In the genomic region with DNA sequence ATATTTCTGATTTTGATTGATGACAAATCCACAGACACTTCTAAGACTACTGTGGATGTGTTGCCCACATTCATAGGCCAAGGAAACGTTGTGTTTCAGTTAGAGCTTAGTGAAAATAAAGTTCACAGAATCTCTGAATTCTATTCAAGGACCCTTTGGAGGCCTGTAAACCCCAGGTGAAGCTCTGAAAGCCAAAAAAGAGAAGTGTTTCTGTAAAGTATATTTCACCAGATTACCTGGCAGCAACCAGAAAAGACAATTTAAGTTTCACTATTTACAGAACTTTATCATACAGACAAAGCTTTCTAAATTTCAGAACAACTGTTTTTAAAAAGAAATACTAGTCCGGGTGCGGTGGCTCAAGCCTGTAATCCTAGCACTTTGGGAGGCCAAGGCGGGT, we compare ENCODE assay signal across 11 cellular contexts. TPM values are rescaled to one million over a fixed set of nuclear protein-coding genes. Genes with fewer than 3 reads are reported as not detected.
A peak's percentile ranks its signal among the peaks of the same experiment; 100 is the strongest.
DNase-seq lines count a peak whose midpoint lies in the region; ATAC-seq, FAIRE-seq and TF ChIP-seq lines count a peak whose summit lies in the region.
"Had no signal": no experiment of that assay in that cellular context is flagged by ENCODE, and none has a peak within 500 bp of the region (broad histone marks: within the 10 kb centered on the region; RNA-seq: fewer than 3 reads in every experiment).

No MANE protein-coding gene starts in this region.

- H3K4me1 Mint-ChIP-seq in activated CD4-positive, alpha-beta memory T cell treated with anti-CD3 and anti-CD28 coated beads, Interleukin-2, amount 10 ng/mL, durations not matched to agents 7 days and 5 days: peaks cover 25% of the 10 kb centered on the region
- peaks cover 15% of the 10 kb centered on the region for H3K4me1 Mint-ChIP-seq in memory B cell

- ATAC-seq in A549 (no peak), memory B cell (ENCODE audit: low read depth) (no peak), GM18909 (IDR thresholded peaks at IDR 0.05; ENCODE audit: poor library complexity, unreplicated experiment) (no peak)

- intact Hi-C loops in lower leg skin (cut with DNase I; ENCODE audit: low total_unique reads) (no loop called here), cardiac septum (cut with DNase I) (no loop called here)

- POLR2A ChIA-PET in A549 (lab: Yijun Ruan, JAX): no interaction called here
- POLR2A ChIA-PET in activated CD4-positive, alpha-beta memory T cell treated with anti-CD3 and anti-CD28 coated beads, Interleukin-2, amount 10 ng/mL, durations not matched to agents 7 days and 5 days (lab: Charles Lee): interaction anchor here (1.4 to 1.8 kb wide), 5 partner anchors 48 to 122 kb away, joined by 4 to 7 read pairs (median 7); a partner anchor contains a TSS

- H3K4me3 ChIP-seq in A549: no peak overlapping the region
- H3K4me3 ChIP-seq in lower leg skin (ENCODE audit: low read depth, poor library complexity, severe bottlenecking): no peak overlapping the region

- no peaks in the 10 kb centered on the region for H3K27me3 Mint-ChIP-seq in activated CD4-positive, alpha-beta memory T cell treated with anti-CD3 and anti-CD28 coated beads, Interleukin-2, amount 10 ng/mL, durations not matched to agents 7 days and 5 days
- H3K27me3 Mint-ChIP-seq in memory B cell: no peaks in the 10 kb centered on the region

- no peak overlapping the region for H3K27ac Mint-ChIP-seq in activated CD4-positive, alpha-beta memory T cell treated with anti-CD3 and anti-CD28 coated beads, Interleukin-2, amount 10 ng/mL, durations not matched to agents 7 days and 5 days
- H3K27ac Mint-ChIP-seq in memory B cell: peak overlapping the region; percentile 94

- no peaks in the 10 kb centered on the region for H3K9me3 Mint-ChIP-seq in activated CD4-positive, alpha-beta memory T cell treated with anti-CD3 and anti-CD28 coated beads, Interleukin-2, amount 10 ng/mL, durations not matched to agents 7 days and 5 days
- no peaks in the 10 kb centered on the region for H3K9me3 Mint-ChIP-seq in memory B cell

- H3K4me3 Mint-ChIP-seq in activated CD4-positive, alpha-beta memory T cell treated with anti-CD3 and anti-CD28 coated beads, Interleukin-2, amount 10 ng/mL, durations not matched to agents 7 days and 5 days: peak overlapping the region; percentile 90
- H3K4me3 Mint-ChIP-seq in memory B cell: peak overlapping the region; percentile 93

- FAIRE-seq in A549 (lab: Jason Lieb, UNC) (peak; percentile 65), GM12892 (lab: Jason Lieb, UNC) (peak; percentile 9)

- no peak for TF ChIP-seq EP300 in A549 (IDR thresholded peaks at IDR 0.05)

- H3K27ac ChIP-seq in A549: no peak overlapping the region

- no peaks in the 10 kb centered on the region for H3K9me3 ChIP-seq in A549

- WGBS in A549 (ENCODE audit: missing lambda C conversion rate): 77% methylated on average over 4 of the region's 4 CpGs
- WGBS in lower leg skin, 2 donors: 71 to 74% methylated on average over 4 of the region's 4 CpGs

- no peak for TF ChIP-seq CTCF in A549 (IDR thresholded peaks at IDR 0.05)
- TF ChIP-seq CTCF in lower leg skin (IDR thresholded peaks at IDR 0.05): no peak

- DNase-seq in A549 (ENCODE audit: low read depth in 1 of 2, low spot score in 1 of 2) (no peak), GM12892 (ENCODE audit: insufficient read length) (no peak), memory B cell (ENCODE audit: low spot score in 2 of 2) (no peak), lower leg skin (ENCODE audit: low spot score in 2 of 2) (no peak), ecto neural progenitor cell (ENCODE audit: low spot score) (no peak), cardiac septum (ENCODE audit: low spot score) (no peak)
- DNase-seq in activated CD4-positive, alpha-beta memory T cell treated with anti-CD3 and anti-CD28 coated beads, Interleukin-2, amount 10 ng/mL, durations not matched to agents 7 days and 5 days: no peak
- DNase-seq: NCI-H774; stimulated activated CD4-positive, alpha-beta T cell treated with anti-CD3 and anti-CD28 coated beads, Interleukin-2, amount 100 ng/mL, for 24 hours; T1000 had no signal

- CTCF ChIA-PET in A549 (lab: Yijun Ruan, JAX): interaction anchor here (0.6 to 1.8 kb wide), 5 partner anchors 22 to 687 kb away, joined by 3 to 8 read pairs (median 4); a partner anchor contains a TSS
- CTCF ChIA-PET in activated CD4-positive, alpha-beta memory T cell treated with anti-CD3 and anti-CD28 coated beads, Interleukin-2, amount 10 ng/mL, durations not matched to agents 7 days and 5 days (lab: Charles Lee): interaction anchor here (0.7 to 1.1 kb wide), 3 partner anchors 12 to 212 kb away, joined by 3 read pairs; no protein-coding TSS in a partner anchor

- TF ChIP-seq RAD21 in A549 (conservative IDR thresholded peaks at IDR 0.05 in 1 of 2, IDR thresholded peaks at IDR 0.05 in 1 of 2): no peak

- TF ChIP-seq POLR2A in A549 (IDR thresholded peaks at IDR 0.05; ENCODE audit: low read length) (no peak), GM12892 (IDR thresholded peaks at IDR 0.05; ENCODE audit: low read depth, low read length) (no peak), lower leg skin (IDR thresholded peaks at IDR 0.05) (no peak)

- H3K4me2 ChIP-seq in A549: peak overlapping the region; percentile 88

- H3K36me3 Mint-ChIP-seq in activated CD4-positive, alpha-beta memory T cell treated with anti-CD3 and anti-CD28 coated beads, Interleukin-2, amount 10 ng/mL, durations not matched to agents 7 days and 5 days (ENCODE audit: low read depth): peaks cover 25% of the 10 kb centered on the region
- H3K36me3 Mint-ChIP-seq in memory B cell: no peaks in the 10 kb centered on the region

- H3K4me1 ChIP-seq in A549: peaks cover 42% of the 10 kb centered on the region

TF ChIP-seq in A549, 52 proteins besides CTCF, POLR2A, EP300 and RAD21 (continues in another document):
- TF ChIP-seq FOSL2 (IDR thresholded peaks at IDR 0.05) (no peak), FOSL2 (CRISPR knock-in tag; IDR thresholded peaks at IDR 0.05) (no peak), KDM1A (IDR thresholded peaks at IDR 0.05; ENCODE audit: low read depth) (no peak), HOXA7 (CRISPR knock-in tag; IDR thresholded peaks at IDR 0.05) (no peak), HDAC2 (IDR thresholded peaks at IDR 0.05) (no peak), HOXB5 (CRISPR knock-in tag; IDR thresholded peaks at IDR 0.05) (no peak), FOSB (CRISPR knock-in tag; IDR thresholded peaks at IDR 0.05) (no peak), RFX5 (IDR thresholded peaks at IDR 0.05) (no peak), TP53 (CRISPR knock-in tag; IDR thresholded peaks at IDR 0.05) (no peak), TFCP2L1 (CRISPR knock-in tag; IDR thresholded peaks at IDR 0.05) (no peak), KDM5A (IDR thresholded peaks at IDR 0.05) (no peak), HEYL (CRISPR knock-in tag; IDR thresholded peaks at IDR 0.05) (no peak)
- TF ChIP-seq, protein P1, sequence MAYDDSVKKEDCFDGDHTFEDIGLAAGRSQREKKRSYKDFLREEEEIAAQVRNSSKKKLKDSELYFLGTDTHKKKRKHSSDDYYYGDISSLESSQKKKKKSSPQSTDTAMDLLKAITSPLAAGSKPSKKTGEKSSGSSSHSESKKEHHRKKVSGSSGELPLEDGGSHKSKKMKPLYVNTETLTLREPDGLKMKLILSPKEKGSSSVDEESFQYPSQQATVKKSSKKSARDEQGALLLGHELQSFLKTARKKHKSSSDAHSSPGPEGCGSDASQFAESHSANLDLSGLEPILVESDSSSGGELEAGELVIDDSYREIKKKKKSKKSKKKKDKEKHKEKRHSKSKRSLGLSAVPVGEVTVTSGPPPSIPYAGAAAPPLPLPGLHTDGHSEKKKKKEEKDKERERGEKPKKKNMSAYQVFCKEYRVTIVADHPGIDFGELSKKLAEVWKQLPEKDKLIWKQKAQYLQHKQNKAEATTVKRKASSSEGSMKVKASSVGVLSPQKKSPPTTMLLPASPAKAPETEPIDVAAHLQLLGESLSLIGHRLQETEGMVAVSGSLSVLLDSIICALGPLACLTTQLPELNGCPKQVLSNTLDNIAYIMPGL (CRISPR knock-in tag; IDR thresholded peaks at IDR 0.05; ENCODE audit: borderline replicate concordance): no peak

RNA-seq across cellular contexts. Expression of a gene that starts 2.6 kb away (rescaled TPM):
- 65.1 and 113 TPM in 2 replicates for polyA plus RNA-seq in A549 (2011; rRNA removed)
- polyA plus RNA-seq in A549 (2012; cell fraction: cytosol; rRNA removed): 19.1 and 21.7 TPM in 2 replicates
- 14.3 and 15.2 TPM in 2 replicates for polyA plus RNA-seq in A549 (2012; cell fraction: nucleus; rRNA removed)
- polyA plus RNA-seq in A549 (2017; fragmentation: RNase III; extraction: RNeasy Plus Mini Kit Qiagen cat#74134 plus additional on column Dnase treatment): 53.3 to 65.9 TPM (median 55.4 TPM) in 3 replicates
- polyA minus RNA-seq in A549 (2011; rRNA and poly(A)+ RNA removed): 22.6 and 29.1 TPM in 2 replicates
- polyA plus RNA-seq in GM12892 (2012; ENCODE audit: missing spikeins): 28.9 TPM
- 10 to 100 TPM; 48.5 to 57.8 TPM for total RNA-seq in activated CD4-positive, alpha-beta memory T cell treated with anti-CD3 and anti-CD28 coated beads, Interleukin-2, amount 10 ng/mL, durations not matched to agents 7 days and 5 days
- total RNA-seq in lower leg skin: 100 to 1,000 TPM in 2 of 4 donors, 10 to 100 TPM in 2; 74.5 to 110 (median 91.8) TPM
- 55.9 TPM for total RNA-seq in cardiac septum

RNA-seq across cellular contexts. Expression of a gene that starts 28.7 kb away (rescaled TPM):
- polyA plus RNA-seq in A549 (2011; rRNA removed) (0.14 and 0.21 TPM in 2 replicates), A549 (2017; fragmentation: RNase III; extraction: RNeasy Plus Mini Kit Qiagen cat#74134 plus additional on column Dnase treatment) (0.07 to 0.09 TPM (median 0.09 TPM) in 3 replicates)
- polyA plus RNA-seq in A549 (2012; cell fraction: cytosol; rRNA removed): 0.08 and 0.10 TPM in 2 replicates
- polyA plus RNA-seq in A549 (2012; cell fraction: nucleus; rRNA removed): 0.48 and 0.61 TPM in 2 replicates
- 0.15 and 0.25 TPM in 2 replicates for polyA minus RNA-seq in A549 (2011; rRNA and poly(A)+ RNA removed)
- polyA plus RNA-seq in GM12892 (2012; ENCODE audit: missing spikeins): 0.08 TPM
- total RNA-seq in activated CD4-positive, alpha-beta memory T cell treated with anti-CD3 and anti-CD28 coated beads, Interleukin-2, amount 10 ng/mL, durations not matched to agents 7 days and 5 days: not detected
- total RNA-seq in lower leg skin (10 to 100 TPM in 2 of 4 donors, 1 to 10 TPM in 2; 3.9 to 66.8 (median 9.3) TPM), cardiac septum (24.0 TPM)

RNA-seq across cellular contexts. Expression of a gene that starts 48.9 kb away (rescaled TPM):
- polyA plus RNA-seq in A549 (2011; rRNA removed) (20.4 and 23.7 TPM in 2 replicates), A549 (2017; fragmentation: RNase III; extraction: RNeasy Plus Mini Kit Qiagen cat#74134 plus additional on column Dnase treatment) (16.8 to 19.0 TPM (median 17.5 TPM) in 3 replicates)
- polyA plus RNA-seq in A549 (2012; cell fraction: cytosol; rRNA removed): 11.9 and 13.6 TPM in 2 replicates
- polyA plus RNA-seq in A549 (2012; cell fraction: nucleus; rRNA removed): 7.2 and 10.3 TPM in 2 replicates
- polyA minus RNA-seq in A549 (2011; rRNA and poly(A)+ RNA removed): 13.8 and 25.7 TPM in 2 replicates
- 19.6 TPM for polyA plus RNA-seq in GM12892 (2012; ENCODE audit: missing spikeins)
- 10 to 100 TPM; 37.8 to 38.9 TPM for total RNA-seq in activated CD4-positive, alpha-beta memory T cell treated with anti-CD3 and anti-CD28 coated beads, Interleukin-2, amount 10 ng/mL, durations not matched to agents 7 days and 5 days
- total RNA-seq in lower leg skin (10 to 100 TPM; 21.0 to 33.5 (median 27.0) TPM), cardiac septum (17.4 TPM)

Comparison
In these comparisons a context has a peak if more than half of its experiments do, and no peak if none do; other contexts are left out.
1. RNA of a gene that starts 28.7 kb away (total RNA-seq): 24.0 TPM in cardiac septum (single experiment) and 3.9 to 66.8 TPM in lower leg skin; not detected in activated CD4-positive, alpha-beta memory T cell treated with anti-CD3 and anti-CD28 coated beads, Interleukin-2, amount 10 ng/mL, durations not matched to agents 7 days and 5 days; every median in the first group is over 4 times any median in the second.